ENCODE assay signal across 4 cellular contexts in the genomic region with DNA sequence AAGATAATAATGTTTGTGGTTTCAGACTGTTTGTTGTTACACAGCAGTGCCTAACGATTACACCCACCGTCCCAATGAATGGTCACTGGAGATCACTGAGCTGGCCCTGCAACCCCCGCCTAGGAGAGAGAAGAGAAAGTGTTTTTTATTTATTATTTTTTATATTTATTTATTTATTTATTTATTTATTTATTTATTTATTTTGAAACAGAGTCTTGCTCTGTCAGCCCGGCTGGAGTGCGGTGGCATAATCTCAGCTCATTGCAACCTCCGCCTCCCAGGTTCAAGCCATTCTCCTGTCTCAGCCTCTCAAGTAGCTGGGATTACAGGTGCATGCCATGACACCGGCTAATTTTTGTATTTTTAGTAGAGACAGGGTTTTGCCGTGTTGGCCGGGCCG. TPM values are rescaled to one million over a fixed set of nuclear protein-coding genes. Genes with fewer than 3 reads are reported as not detected.
"Had no signal": no experiment of that assay in that cellular context is flagged by ENCODE, and none has a peak within 500 bp of the region (broad histone marks: within the 10 kb centered on the region; RNA-seq: fewer than 3 reads in every experiment).

No MANE protein-coding gene starts in this region.

RNA-seq across cellular contexts. Expression of gene DNER, which starts 43.1 kb away (rescaled TPM):
- total RNA-seq: HepG2, HT-29, K562 had no signal
- polyA plus RNA-seq: HepG2, IgD-negative memory B cell, K562 had no signal
